Comparison of ENCODE assay signal across 1 cellular context in genomic region chr9:113011911-113012381, GRCh38.
TF ChIP-seq lines count a peak whose summit lies in the region.

TSS of gene ZNF883 (minus strand) at chr9:113012192.

TF ChIP-seq in K562, 482 proteins besides CTCF, POLR2A, EP300 and RAD21 (continued from another document and continues in another):
- TF ChIP-seq HMGXB4 (CRISPR knock-in tag; IDR thresholded peaks at IDR 0.05) (no peak), GMEB1 (CRISPR knock-in tag; IDR thresholded peaks at IDR 0.05) (peak; percentile 72), ZNF263 (CRISPR knock-in tag; IDR thresholded peaks at IDR 0.05; ENCODE audit: borderline replicate concordance) (no peak), SAFB (IDR thresholded peaks at IDR 0.05; ENCODE audit: borderline replicate concordance, low read depth, low read length) (no peak), MEF2D (tag; conservative IDR thresholded peaks at IDR 0.05; ENCODE audit: low read depth) (no peak), NR3C1 (CRISPR knock-in tag; IDR thresholded peaks at IDR 0.05) (no peak)
- TF ChIP-seq, protein P1, sequence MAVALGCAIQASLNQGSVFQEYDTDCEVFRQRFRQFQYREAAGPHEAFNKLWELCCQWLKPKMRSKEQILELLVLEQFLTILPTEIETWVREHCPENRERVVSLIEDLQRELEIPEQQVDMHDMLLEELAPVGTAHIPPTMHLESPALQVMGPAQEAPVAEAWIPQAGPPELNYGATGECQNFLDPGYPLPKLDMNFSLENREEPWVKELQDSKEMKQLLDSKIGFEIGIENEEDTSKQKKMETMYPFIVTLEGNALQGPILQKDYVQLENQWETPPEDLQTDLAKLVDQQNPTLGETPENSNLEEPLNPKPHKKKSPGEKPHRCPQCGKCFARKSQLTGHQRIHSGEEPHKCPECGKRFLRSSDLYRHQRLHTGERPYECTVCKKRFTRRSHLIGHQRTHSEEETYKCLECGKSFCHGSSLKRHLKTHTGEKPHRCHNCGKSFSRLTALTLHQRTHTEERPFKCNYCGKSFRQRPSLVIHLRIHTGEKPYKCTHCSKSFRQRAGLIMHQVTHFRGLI (CRISPR knock-in tag; IDR thresholded peaks at IDR 0.05) = no peak
- TF ChIP-seq, protein P2, sequence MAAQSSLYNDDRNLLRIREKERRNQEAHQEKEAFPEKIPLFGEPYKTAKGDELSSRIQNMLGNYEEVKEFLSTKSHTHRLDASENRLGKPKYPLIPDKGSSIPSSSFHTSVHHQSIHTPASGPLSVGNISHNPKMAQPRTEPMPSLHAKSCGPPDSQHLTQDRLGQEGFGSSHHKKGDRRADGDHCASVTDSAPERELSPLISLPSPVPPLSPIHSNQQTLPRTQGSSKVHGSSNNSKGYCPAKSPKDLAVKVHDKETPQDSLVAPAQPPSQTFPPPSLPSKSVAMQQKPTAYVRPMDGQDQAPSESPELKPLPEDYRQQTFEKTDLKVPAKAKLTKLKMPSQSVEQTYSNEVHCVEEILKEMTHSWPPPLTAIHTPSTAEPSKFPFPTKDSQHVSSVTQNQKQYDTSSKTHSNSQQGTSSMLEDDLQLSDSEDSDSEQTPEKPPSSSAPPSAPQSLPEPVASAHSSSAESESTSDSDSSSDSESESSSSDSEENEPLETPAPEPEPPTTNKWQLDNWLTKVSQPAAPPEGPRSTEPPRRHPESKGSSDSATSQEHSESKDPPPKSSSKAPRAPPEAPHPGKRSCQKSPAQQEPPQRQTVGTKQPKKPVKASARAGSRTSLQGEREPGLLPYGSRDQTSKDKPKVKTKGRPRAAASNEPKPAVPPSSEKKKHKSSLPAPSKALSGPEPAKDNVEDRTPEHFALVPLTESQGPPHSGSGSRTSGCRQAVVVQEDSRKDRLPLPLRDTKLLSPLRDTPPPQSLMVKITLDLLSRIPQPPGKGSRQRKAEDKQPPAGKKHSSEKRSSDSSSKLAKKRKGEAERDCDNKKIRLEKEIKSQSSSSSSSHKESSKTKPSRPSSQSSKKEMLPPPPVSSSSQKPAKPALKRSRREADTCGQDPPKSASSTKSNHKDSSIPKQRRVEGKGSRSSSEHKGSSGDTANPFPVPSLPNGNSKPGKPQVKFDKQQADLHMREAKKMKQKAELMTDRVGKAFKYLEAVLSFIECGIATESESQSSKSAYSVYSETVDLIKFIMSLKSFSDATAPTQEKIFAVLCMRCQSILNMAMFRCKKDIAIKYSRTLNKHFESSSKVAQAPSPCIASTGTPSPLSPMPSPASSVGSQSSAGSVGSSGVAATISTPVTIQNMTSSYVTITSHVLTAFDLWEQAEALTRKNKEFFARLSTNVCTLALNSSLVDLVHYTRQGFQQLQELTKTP (IDR thresholded peaks at IDR 0.05; ENCODE audit: low read depth in 1 of 2, partially characterized antibody in 2 of 2) = peak in 1 of 2 experiments; percentile 79
- TF ChIP-seq, protein P3, sequence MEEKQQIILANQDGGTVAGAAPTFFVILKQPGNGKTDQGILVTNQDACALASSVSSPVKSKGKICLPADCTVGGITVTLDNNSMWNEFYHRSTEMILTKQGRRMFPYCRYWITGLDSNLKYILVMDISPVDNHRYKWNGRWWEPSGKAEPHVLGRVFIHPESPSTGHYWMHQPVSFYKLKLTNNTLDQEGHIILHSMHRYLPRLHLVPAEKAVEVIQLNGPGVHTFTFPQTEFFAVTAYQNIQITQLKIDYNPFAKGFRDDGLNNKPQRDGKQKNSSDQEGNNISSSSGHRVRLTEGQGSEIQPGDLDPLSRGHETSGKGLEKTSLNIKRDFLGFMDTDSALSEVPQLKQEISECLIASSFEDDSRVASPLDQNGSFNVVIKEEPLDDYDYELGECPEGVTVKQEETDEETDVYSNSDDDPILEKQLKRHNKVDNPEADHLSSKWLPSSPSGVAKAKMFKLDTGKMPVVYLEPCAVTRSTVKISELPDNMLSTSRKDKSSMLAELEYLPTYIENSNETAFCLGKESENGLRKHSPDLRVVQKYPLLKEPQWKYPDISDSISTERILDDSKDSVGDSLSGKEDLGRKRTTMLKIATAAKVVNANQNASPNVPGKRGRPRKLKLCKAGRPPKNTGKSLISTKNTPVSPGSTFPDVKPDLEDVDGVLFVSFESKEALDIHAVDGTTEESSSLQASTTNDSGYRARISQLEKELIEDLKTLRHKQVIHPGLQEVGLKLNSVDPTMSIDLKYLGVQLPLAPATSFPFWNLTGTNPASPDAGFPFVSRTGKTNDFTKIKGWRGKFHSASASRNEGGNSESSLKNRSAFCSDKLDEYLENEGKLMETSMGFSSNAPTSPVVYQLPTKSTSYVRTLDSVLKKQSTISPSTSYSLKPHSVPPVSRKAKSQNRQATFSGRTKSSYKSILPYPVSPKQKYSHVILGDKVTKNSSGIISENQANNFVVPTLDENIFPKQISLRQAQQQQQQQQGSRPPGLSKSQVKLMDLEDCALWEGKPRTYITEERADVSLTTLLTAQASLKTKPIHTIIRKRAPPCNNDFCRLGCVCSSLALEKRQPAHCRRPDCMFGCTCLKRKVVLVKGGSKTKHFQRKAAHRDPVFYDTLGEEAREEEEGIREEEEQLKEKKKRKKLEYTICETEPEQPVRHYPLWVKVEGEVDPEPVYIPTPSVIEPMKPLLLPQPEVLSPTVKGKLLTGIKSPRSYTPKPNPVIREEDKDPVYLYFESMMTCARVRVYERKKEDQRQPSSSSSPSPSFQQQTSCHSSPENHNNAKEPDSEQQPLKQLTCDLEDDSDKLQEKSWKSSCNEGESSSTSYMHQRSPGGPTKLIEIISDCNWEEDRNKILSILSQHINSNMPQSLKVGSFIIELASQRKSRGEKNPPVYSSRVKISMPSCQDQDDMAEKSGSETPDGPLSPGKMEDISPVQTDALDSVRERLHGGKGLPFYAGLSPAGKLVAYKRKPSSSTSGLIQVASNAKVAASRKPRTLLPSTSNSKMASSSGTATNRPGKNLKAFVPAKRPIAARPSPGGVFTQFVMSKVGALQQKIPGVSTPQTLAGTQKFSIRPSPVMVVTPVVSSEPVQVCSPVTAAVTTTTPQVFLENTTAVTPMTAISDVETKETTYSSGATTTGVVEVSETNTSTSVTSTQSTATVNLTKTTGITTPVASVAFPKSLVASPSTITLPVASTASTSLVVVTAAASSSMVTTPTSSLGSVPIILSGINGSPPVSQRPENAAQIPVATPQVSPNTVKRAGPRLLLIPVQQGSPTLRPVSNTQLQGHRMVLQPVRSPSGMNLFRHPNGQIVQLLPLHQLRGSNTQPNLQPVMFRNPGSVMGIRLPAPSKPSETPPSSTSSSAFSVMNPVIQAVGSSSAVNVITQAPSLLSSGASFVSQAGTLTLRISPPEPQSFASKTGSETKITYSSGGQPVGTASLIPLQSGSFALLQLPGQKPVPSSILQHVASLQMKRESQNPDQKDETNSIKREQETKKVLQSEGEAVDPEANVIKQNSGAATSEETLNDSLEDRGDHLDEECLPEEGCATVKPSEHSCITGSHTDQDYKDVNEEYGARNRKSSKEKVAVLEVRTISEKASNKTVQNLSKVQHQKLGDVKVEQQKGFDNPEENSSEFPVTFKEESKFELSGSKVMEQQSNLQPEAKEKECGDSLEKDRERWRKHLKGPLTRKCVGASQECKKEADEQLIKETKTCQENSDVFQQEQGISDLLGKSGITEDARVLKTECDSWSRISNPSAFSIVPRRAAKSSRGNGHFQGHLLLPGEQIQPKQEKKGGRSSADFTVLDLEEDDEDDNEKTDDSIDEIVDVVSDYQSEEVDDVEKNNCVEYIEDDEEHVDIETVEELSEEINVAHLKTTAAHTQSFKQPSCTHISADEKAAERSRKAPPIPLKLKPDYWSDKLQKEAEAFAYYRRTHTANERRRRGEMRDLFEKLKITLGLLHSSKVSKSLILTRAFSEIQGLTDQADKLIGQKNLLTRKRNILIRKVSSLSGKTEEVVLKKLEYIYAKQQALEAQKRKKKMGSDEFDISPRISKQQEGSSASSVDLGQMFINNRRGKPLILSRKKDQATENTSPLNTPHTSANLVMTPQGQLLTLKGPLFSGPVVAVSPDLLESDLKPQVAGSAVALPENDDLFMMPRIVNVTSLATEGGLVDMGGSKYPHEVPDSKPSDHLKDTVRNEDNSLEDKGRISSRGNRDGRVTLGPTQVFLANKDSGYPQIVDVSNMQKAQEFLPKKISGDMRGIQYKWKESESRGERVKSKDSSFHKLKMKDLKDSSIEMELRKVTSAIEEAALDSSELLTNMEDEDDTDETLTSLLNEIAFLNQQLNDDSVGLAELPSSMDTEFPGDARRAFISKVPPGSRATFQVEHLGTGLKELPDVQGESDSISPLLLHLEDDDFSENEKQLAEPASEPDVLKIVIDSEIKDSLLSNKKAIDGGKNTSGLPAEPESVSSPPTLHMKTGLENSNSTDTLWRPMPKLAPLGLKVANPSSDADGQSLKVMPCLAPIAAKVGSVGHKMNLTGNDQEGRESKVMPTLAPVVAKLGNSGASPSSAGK (IDR thresholded peaks at IDR 0.05) = peak; percentile 68
- TF ChIP-seq, protein P4, sequence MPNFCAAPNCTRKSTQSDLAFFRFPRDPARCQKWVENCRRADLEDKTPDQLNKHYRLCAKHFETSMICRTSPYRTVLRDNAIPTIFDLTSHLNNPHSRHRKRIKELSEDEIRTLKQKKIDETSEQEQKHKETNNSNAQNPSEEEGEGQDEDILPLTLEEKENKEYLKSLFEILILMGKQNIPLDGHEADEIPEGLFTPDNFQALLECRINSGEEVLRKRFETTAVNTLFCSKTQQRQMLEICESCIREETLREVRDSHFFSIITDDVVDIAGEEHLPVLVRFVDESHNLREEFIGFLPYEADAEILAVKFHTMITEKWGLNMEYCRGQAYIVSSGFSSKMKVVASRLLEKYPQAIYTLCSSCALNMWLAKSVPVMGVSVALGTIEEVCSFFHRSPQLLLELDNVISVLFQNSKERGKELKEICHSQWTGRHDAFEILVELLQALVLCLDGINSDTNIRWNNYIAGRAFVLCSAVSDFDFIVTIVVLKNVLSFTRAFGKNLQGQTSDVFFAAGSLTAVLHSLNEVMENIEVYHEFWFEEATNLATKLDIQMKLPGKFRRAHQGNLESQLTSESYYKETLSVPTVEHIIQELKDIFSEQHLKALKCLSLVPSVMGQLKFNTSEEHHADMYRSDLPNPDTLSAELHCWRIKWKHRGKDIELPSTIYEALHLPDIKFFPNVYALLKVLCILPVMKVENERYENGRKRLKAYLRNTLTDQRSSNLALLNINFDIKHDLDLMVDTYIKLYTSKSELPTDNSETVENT (CRISPR knock-in tag; IDR thresholded peaks at IDR 0.05) = no peak
